In genomic region chr18:63994783-63995399, GRCh38 we compare ENCODE assay signal across 8 cellular contexts. TPM values are rescaled to one million over a fixed set of nuclear protein-coding genes. Genes with fewer than 3 reads are reported as not detected.
DNase-seq lines count a peak whose midpoint lies in the region; ATAC-seq and TF ChIP-seq lines count a peak whose summit lies in the region.

No MANE protein-coding gene starts in this region.

- H3K4me1 ChIP-seq in HEK293 (ENCODE audit: control insufficient read depth, insufficient read depth, low read length) (no peaks in the 10 kb centered on the region), adipocyte (ENCODE audit: control insufficient read depth, insufficient read depth, low read length) (peaks cover 14% of the 10 kb centered on the region), heart right ventricle (no peaks in the 10 kb centered on the region)

- intact Hi-C loops in heart right ventricle (cut with DNase I): loop anchor here in 3 of 10 donors (1.0 to 5.0 kb wide), 2 partner anchors 41 to 478 kb away; no protein-coding TSS in a partner anchor

- DNase-seq in G401 (ENCODE audit: low spot score) (peak; percentile 63), NCI-H82 treated with DMSO at 0.1 percent for 48 hours (lab: John Stamatoyannopoulos, UW; ENCODE audit: unreplicated experiment) (peak; percentile 5), adipocyte (ENCODE audit: low read depth) (peak; percentile 86), heart right ventricle (peak in 1 of 2 donors; percentile 23), putamen (ENCODE audit: low spot score) (peak; percentile 11)

- H3K27ac ChIP-seq in HEK293 (ENCODE audit: extremely low read depth, low read depth, low read length): no peak overlapping the region
- no peak overlapping the region for H3K27ac ChIP-seq in heart right ventricle

- no peak overlapping the region for H3K4me3 ChIP-seq in HEK293 (ENCODE audit: low read depth, low read length)
- no peak overlapping the region for H3K4me3 ChIP-seq in adipocyte (ENCODE audit: low read length)
- H3K4me3 ChIP-seq in heart right ventricle: no peak overlapping the region

- POLR2A ChIA-PET in HEK293 (lab: Yijun Ruan, JAX): interaction anchor here (1.7 kb wide), 1 partner anchor 25 kb away, joined by 8 read pairs; the partner anchor contains the start of gene SERPINB8

- H3K9ac ChIP-seq in adipocyte (ENCODE audit: low read length): no peak overlapping the region

- H3K36me3 ChIP-seq in HEK293 (ENCODE audit: control insufficient read depth in 2 of 2, insufficient read depth in 1 of 2, low read length in 2 of 2): no peaks in the 10 kb centered on the region
- no peaks in the 10 kb centered on the region for H3K36me3 ChIP-seq in adipocyte (ENCODE audit: control insufficient read depth, insufficient read depth, low read length, severe bottlenecking)
- no peaks in the 10 kb centered on the region for H3K36me3 ChIP-seq in heart right ventricle

- in situ Hi-C loops in G401 (cut with HindIII; ENCODE audit: low sequenced_read_pairs): no loop called here

- TF ChIP-seq CTCF in HEK293 (tag by site-specific recombination; IDR thresholded peaks at IDR 0.05) (peak; percentile 48), heart right ventricle (IDR thresholded peaks at IDR 0.05) (peak; percentile 74 to 89 (median 86))

- H3K9me3 ChIP-seq in HEK293 (ENCODE audit: control insufficient read depth, insufficient read depth, low read depth, low read length) (no peaks in the 10 kb centered on the region), adipocyte (ENCODE audit: control insufficient read depth, low read length) (no peaks in the 10 kb centered on the region), heart right ventricle (peaks cover 0 to 18% (median 0%) of the 10 kb centered on the region in 11 donors)

- ATAC-seq in heart right ventricle (peak in 4 of 8 donors; percentile 44 to 69 (median 52)), HG03108 (IDR thresholded peaks at IDR 0.05; ENCODE audit: unreplicated experiment) (no peak), HG03045 (IDR thresholded peaks at IDR 0.05; ENCODE audit: unreplicated experiment) (no peak)

- 15 to 18% methylated on average over 6 of the region's 6 CpGs for WGBS in heart right ventricle, 2 donors

- CTCF ChIA-PET in HEK293 (lab: Yijun Ruan, JAX): interaction anchor here (0.6 to 5.0 kb wide), 39 partner anchors 10 to 887 kb away, joined by 3 to 49 read pairs (median 4); no protein-coding TSS in a partner anchor

- H3K27me3 ChIP-seq in adipocyte (replicated peaks; ENCODE audit: control insufficient read depth, insufficient read depth, low read length) (no peaks in the 10 kb centered on the region), heart right ventricle (no peaks in the 10 kb centered on the region)

TF ChIP-seq in HEK293, 187 proteins besides CTCF, POLR2A, EP300 and RAD21:
- peak; percentile 62 for TF ChIP-seq ZNF654 (tag by site-specific recombination; IDR thresholded peaks at IDR 0.05; ENCODE audit: low read depth)
- TF ChIP-seq ZNF513 (tag by site-specific recombination; IDR thresholded peaks at IDR 0.05): no peak
- peak; percentile 19; the same call in 1 of the 2 replicates for TF ChIP-seq ZSCAN30 (tag by site-specific recombination; IDR thresholded peaks at IDR 0.05)
- no peak for TF ChIP-seq ZBTB6 (tag by site-specific recombination; IDR thresholded peaks at IDR 0.05)

RNA-seq across cellular contexts. Expression of gene SERPINB8, which starts 25.0 kb away (rescaled TPM):
- not detected in 2 replicates for total RNA-seq in G401 (2014; rRNA removed; shearing (Covaris generic))
- total RNA-seq in heart right ventricle: 10 to 100 TPM in 1 of 10 donors, 1 to 10 TPM in 8, under 1 TPM in 1; 0.81 to 10.9 (median 2.5) TPM
- polyA plus RNA-seq in heart right ventricle: 10 to 100 TPM in 1 of 2 donors, 1 to 10 TPM in 1; 1.3 to 10.3 TPM

RNA-seq across cellular contexts. Expression of gene HMSD, which starts 45.8 kb away (rescaled TPM):
- not detected in 2 replicates for total RNA-seq in G401 (2014; rRNA removed; shearing (Covaris generic))
- under 1 TPM in 3 of 10 donors, not detected in 7; 0.13 to 0.88 (median 0.57) TPM for total RNA-seq in heart right ventricle
- polyA plus RNA-seq in heart right ventricle: under 1 TPM in 1 of 2 donors, not detected in 1; 0.03 TPM
